23 cellular contexts compared by ENCODE assay signal in genomic region chr2:142153601-142154000, GRCh38.
"Had no signal": no experiment of that assay in that cellular context is flagged by ENCODE, and none has a peak within 500 bp of the region (broad histone marks: within the 10 kb centered on the region; RNA-seq: fewer than 3 reads in every experiment).

No MANE protein-coding gene starts in this region.

- H3K27me3 Mint-ChIP-seq: activated CD4-positive, alpha-beta memory T cell treated with anti-CD3 and anti-CD28 coated beads for 36 hours; activated CD4-positive, alpha-beta T cell treated with anti-CD3 and anti-CD28 coated beads, Interleukin-2, amount 10 ng/mL, durations not matched to agents 7 days and 5 days; activated naive CD8-positive, alpha-beta T cell; activated T-helper 17 cell treated with anti-CD3 and anti-CD28 coated beads, Interleukin-2, amount 50 U/mL, for 72 hours; T-helper 17 cell had no signal

- H3K27me3 ChIP-seq: body of pancreas had no signal

- H3K4me1 Mint-ChIP-seq: activated CD4-positive, alpha-beta T cell treated with anti-CD3 and anti-CD28 coated beads, Interleukin-2, amount 10 ng/mL, durations not matched to agents 7 days and 5 days; activated T-helper 17 cell treated with anti-CD3 and anti-CD28 coated beads, Interleukin-2, amount 50 U/mL, for 72 hours; T-helper 17 cell had no signal

- H3K4me1 ChIP-seq: body of pancreas had no signal

- H3K9me3 ChIP-seq: body of pancreas had no signal

- H3K36me3 Mint-ChIP-seq: activated CD4-positive, alpha-beta memory T cell treated with anti-CD3 and anti-CD28 coated beads for 36 hours; activated naive CD8-positive, alpha-beta T cell had no signal

- H3K27ac Mint-ChIP-seq: activated CD4-positive, alpha-beta memory T cell treated with anti-CD3 and anti-CD28 coated beads for 36 hours; activated CD4-positive, alpha-beta T cell treated with anti-CD3 and anti-CD28 coated beads, Interleukin-2, amount 10 ng/mL, durations not matched to agents 7 days and 5 days; activated naive CD4-positive, alpha-beta T cell treated with anti-CD3 and anti-CD28 coated beads for 36 hours; activated naive CD8-positive, alpha-beta T cell; activated T-helper 17 cell treated with anti-CD3 and anti-CD28 coated beads, Interleukin-2, amount 50 U/mL, for 72 hours; T-helper 17 cell had no signal

- H3K4me3 Mint-ChIP-seq: activated CD4-positive, alpha-beta memory T cell treated with anti-CD3 and anti-CD28 coated beads for 36 hours; activated CD4-positive, alpha-beta T cell treated with anti-CD3 and anti-CD28 coated beads, Interleukin-2, amount 10 ng/mL, durations not matched to agents 7 days and 5 days; activated naive CD4-positive, alpha-beta T cell treated with anti-CD3 and anti-CD28 coated beads for 36 hours; activated naive CD8-positive, alpha-beta T cell; activated T-helper 17 cell treated with anti-CD3 and anti-CD28 coated beads, Interleukin-2, amount 50 U/mL, for 72 hours; T-helper 17 cell had no signal

- DNase-seq: activated CD4-positive, alpha-beta memory T cell treated with anti-CD3 and anti-CD28 coated beads for 36 hours; activated CD4-positive, alpha-beta T cell treated with anti-CD3 and anti-CD28 coated beads, Interleukin-2, amount 10 ng/mL, durations not matched to agents 7 days and 5 days; activated CD4-positive, CD25-positive, alpha-beta regulatory T cell; activated CD8-positive, alpha-beta memory T cell treated with anti-CD3 and anti-CD28 coated beads for 24 hours; activated gamma-delta T cell; activated naive CD4-positive, alpha-beta T cell treated with anti-CD3 and anti-CD28 coated beads for 36 hours; activated T-cell treated with anti-CD3 and anti-CD28 coated beads, Interleukin-2, amount 50 U/mL, for 48 hours; body of pancreas; central memory CD4-positive, alpha-beta T cell; Kasumi-1; KBM-7; NCI-H1048; NCI-H146; NCI-H187 treated with DMSO at 0.1 percent for 48 hours; NCI-H2081 treated with DMSO at 0.1 percent for 48 hours; NCI-H345; NCI-H510A; NCI-H526 treated with DMSO at 0.1 percent for 48 hours; NCI-H82; T-helper 17 cell; T-helper 9 cell had no signal

- H3K4me3 ChIP-seq: body of pancreas had no signal

- H3K9me3 Mint-ChIP-seq: activated CD4-positive, alpha-beta T cell treated with anti-CD3 and anti-CD28 coated beads, Interleukin-2, amount 10 ng/mL, durations not matched to agents 7 days and 5 days had no signal
